Comparison of ENCODE assay signal across 11 cellular contexts in genomic region chr16:89155851-89156739, GRCh38. TPM values are rescaled to one million over a fixed set of nuclear protein-coding genes. Genes with fewer than 3 reads are reported as not detected.
A peak's percentile ranks its signal among the peaks of the same experiment; 100 is the strongest.
DNase-seq lines count a peak whose midpoint lies in the region; ATAC-seq and TF ChIP-seq lines count a peak whose summit lies in the region.
"Had no signal": no experiment of that assay in that cellular context is flagged by ENCODE, and none has a peak within 500 bp of the region (broad histone marks: within the 10 kb centered on the region; RNA-seq: fewer than 3 reads in every experiment).

No MANE protein-coding gene starts in this region.

- H3K27me3 Mint-ChIP-seq in naive thymus-derived CD4-positive, alpha-beta T cell = no peaks in the 10 kb centered on the region
- H3K27me3 Mint-ChIP-seq: activated naive CD8-positive, alpha-beta T cell had no signal

- H3K4me3 Mint-ChIP-seq in naive thymus-derived CD4-positive, alpha-beta T cell = no peak overlapping the region
- H3K4me3 Mint-ChIP-seq: activated naive CD8-positive, alpha-beta T cell had no signal

- no peak overlapping the region for H3K27ac ChIP-seq in HEK293 (ENCODE audit: extremely low read depth, low read depth, low read length)
- no peak overlapping the region for H3K27ac ChIP-seq in naive thymus-derived CD4-positive, alpha-beta T cell (ENCODE audit: low read depth, low read length)

- TF ChIP-seq CTCF in HEK293 (tag by site-specific recombination; IDR thresholded peaks at IDR 0.05) = no peak

- CTCF ChIA-PET in HEK293 (lab: Yijun Ruan, JAX) = interaction anchor here (1.3 kb wide), 2 partner anchors 9 to 12 kb away, joined by 4 to 6 read pairs; no protein-coding TSS in a partner anchor
- CTCF ChIA-PET in naive thymus-derived CD4-positive, alpha-beta T cell (lab: Charles Lee) = interaction anchor here (0.6 to 1.6 kb wide), 3 partner anchors 11 to 36 kb away, joined by 3 to 4 read pairs (median 3); no protein-coding TSS in a partner anchor

- intact Hi-C loops in naive thymus-derived CD4-positive, alpha-beta T cell (cut with micrococcal nuclease) = no loop called here

- H3K4me3 ChIP-seq in HEK293 (ENCODE audit: low read depth, low read length) = no peak overlapping the region
- no peak overlapping the region for H3K4me3 ChIP-seq in naive thymus-derived CD4-positive, alpha-beta T cell (ENCODE audit: low read length)

- peak overlapping the region in 7 of 9 donors; percentile 16 to 72 (median 46) for H3K27ac Mint-ChIP-seq in naive thymus-derived CD4-positive, alpha-beta T cell
- H3K27ac Mint-ChIP-seq: activated naive CD8-positive, alpha-beta T cell had no signal

- no peaks in the 10 kb centered on the region for H3K27me3 ChIP-seq in naive thymus-derived CD4-positive, alpha-beta T cell (ENCODE audit: control insufficient read depth in 2 of 2, insufficient read depth in 2 of 2, low read length in 2 of 2)

- no peaks in the 10 kb centered on the region for H3K4me1 ChIP-seq in HEK293 (ENCODE audit: control insufficient read depth, insufficient read depth, low read length)
- H3K4me1 ChIP-seq in naive thymus-derived CD4-positive, alpha-beta T cell (ENCODE audit: control insufficient read depth in 2 of 2, insufficient read depth in 2 of 2, low read length in 2 of 2) = no peaks in the 10 kb centered on the region

- DNase-seq in AG20443 (ENCODE audit: low spot score) (peak; percentile 33), epidermal melanocyte (ENCODE audit: insufficient read length, low spot score) (peak; percentile 40), NCI-H2227 treated with DMSO at 0.1 percent for 48 hours (lab: John Stamatoyannopoulos, UW) (no peak)
- DNase-seq in naive thymus-derived CD4-positive, alpha-beta T cell = no peak
- DNase-seq: RPMI8226 had no signal

- no peak for ATAC-seq in naive thymus-derived CD4-positive, alpha-beta T cell
- ATAC-seq in HG03095 (IDR thresholded peaks at IDR 0.05; ENCODE audit: unreplicated experiment) = no peak
- ATAC-seq in HG03521 (IDR thresholded peaks at IDR 0.05; ENCODE audit: unreplicated experiment) = no peak
- no peak for ATAC-seq in GM19452 (IDR thresholded peaks at IDR 0.05; ENCODE audit: unreplicated experiment)

- H3K36me3 Mint-ChIP-seq in naive thymus-derived CD4-positive, alpha-beta T cell = peaks cover 0 to 12% (median 2%) of the 10 kb centered on the region in 5 donors
- H3K36me3 Mint-ChIP-seq: activated naive CD8-positive, alpha-beta T cell had no signal

- peaks cover 0 to 12% (median 8%) of the 10 kb centered on the region in 7 donors for H3K4me1 Mint-ChIP-seq in naive thymus-derived CD4-positive, alpha-beta T cell

- peaks cover 0 to 6% of the 10 kb centered on the region in 2 experiments; a peak in 2 of 3 replicates for H3K36me3 ChIP-seq in HEK293 (ENCODE audit: control insufficient read depth in 2 of 2, insufficient read depth in 1 of 2, low read length in 2 of 2)
- peaks cover 0 to 3% (median 0%) of the 10 kb centered on the region in 3 experiments for H3K36me3 ChIP-seq in naive thymus-derived CD4-positive, alpha-beta T cell (ENCODE audit: control insufficient read depth in 2 of 3, insufficient read depth in 3 of 3, low read length in 3 of 3)

- H3K9me3 Mint-ChIP-seq in naive thymus-derived CD4-positive, alpha-beta T cell = peaks cover 0 to 10% (median 0%) of the 10 kb centered on the region in 11 donors

- POLR2A ChIA-PET in HEK293 (lab: Yijun Ruan, JAX) = interaction anchor here (1.0 kb wide), 1 partner anchor 15 kb away, joined by 3 read pairs; the partner anchor contains the start of gene CDH15
- POLR2A ChIA-PET in naive thymus-derived CD4-positive, alpha-beta T cell (lab: Charles Lee) = interaction anchor here (1.1 kb wide), 1 partner anchor 298 kb away, joined by 4 read pairs; no protein-coding TSS in a partner anchor

- no peaks in the 10 kb centered on the region for H3K9me3 ChIP-seq in HEK293 (ENCODE audit: control insufficient read depth, insufficient read depth, low read depth, low read length)
- no peaks in the 10 kb centered on the region for H3K9me3 ChIP-seq in naive thymus-derived CD4-positive, alpha-beta T cell (ENCODE audit: control insufficient read depth in 2 of 3, low read length in 3 of 3)

TF ChIP-seq in HEK293, 187 proteins besides CTCF, POLR2A, EP300 and RAD21:
- TF ChIP-seq, protein P1, sequence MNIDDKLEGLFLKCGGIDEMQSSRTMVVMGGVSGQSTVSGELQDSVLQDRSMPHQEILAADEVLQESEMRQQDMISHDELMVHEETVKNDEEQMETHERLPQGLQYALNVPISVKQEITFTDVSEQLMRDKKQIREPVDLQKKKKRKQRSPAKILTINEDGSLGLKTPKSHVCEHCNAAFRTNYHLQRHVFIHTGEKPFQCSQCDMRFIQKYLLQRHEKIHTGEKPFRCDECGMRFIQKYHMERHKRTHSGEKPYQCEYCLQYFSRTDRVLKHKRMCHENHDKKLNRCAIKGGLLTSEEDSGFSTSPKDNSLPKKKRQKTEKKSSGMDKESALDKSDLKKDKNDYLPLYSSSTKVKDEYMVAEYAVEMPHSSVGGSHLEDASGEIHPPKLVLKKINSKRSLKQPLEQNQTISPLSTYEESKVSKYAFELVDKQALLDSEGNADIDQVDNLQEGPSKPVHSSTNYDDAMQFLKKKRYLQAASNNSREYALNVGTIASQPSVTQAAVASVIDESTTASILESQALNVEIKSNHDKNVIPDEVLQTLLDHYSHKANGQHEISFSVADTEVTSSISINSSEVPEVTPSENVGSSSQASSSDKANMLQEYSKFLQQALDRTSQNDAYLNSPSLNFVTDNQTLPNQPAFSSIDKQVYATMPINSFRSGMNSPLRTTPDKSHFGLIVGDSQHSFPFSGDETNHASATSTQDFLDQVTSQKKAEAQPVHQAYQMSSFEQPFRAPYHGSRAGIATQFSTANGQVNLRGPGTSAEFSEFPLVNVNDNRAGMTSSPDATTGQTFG (tag by site-specific recombination; IDR thresholded peaks at IDR 0.05; ENCODE audit: borderline replicate concordance) = no peak
- TF ChIP-seq HOXC10 (CRISPR knock-in tag; IDR thresholded peaks at IDR 0.05) (no peak), ZNF175 (tag by site-specific recombination; IDR thresholded peaks at IDR 0.05) (no peak), ZIC2 (tag by site-specific recombination; IDR thresholded peaks at IDR 0.05) (peak; percentile 26; the same call in 1 of the 2 replicates), ZNF26 (tag by site-specific recombination; IDR thresholded peaks at IDR 0.05) (no peak), MYNN (tag by site-specific recombination; IDR thresholded peaks at IDR 0.05; ENCODE audit: borderline replicate concordance) (no peak), ZNF629 (tag by site-specific recombination; IDR thresholded peaks at IDR 0.05) (no peak), GLIS1 (tag by site-specific recombination; IDR thresholded peaks at IDR 0.05) (peak; percentile 70), INSM2 (tag by site-specific recombination; IDR thresholded peaks at IDR 0.05) (no peak), HOXA7 (CRISPR knock-in tag; IDR thresholded peaks at IDR 0.05; ENCODE audit: borderline replicate concordance) (no peak), ZNF585B (tag by site-specific recombination; IDR thresholded peaks at IDR 0.05) (no peak), ZSCAN30 (tag by site-specific recombination; IDR thresholded peaks at IDR 0.05) (no peak)
- TF ChIP-seq, protein P2, sequence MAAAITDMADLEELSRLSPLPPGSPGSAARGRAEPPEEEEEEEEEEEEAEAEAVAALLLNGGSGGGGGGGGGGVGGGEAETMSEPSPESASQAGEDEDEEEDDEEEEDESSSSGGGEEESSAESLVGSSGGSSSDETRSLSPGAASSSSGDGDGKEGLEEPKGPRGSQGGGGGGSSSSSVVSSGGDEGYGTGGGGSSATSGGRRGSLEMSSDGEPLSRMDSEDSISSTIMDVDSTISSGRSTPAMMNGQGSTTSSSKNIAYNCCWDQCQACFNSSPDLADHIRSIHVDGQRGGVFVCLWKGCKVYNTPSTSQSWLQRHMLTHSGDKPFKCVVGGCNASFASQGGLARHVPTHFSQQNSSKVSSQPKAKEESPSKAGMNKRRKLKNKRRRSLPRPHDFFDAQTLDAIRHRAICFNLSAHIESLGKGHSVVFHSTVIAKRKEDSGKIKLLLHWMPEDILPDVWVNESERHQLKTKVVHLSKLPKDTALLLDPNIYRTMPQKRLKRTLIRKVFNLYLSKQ (tag by site-specific recombination; IDR thresholded peaks at IDR 0.05; ENCODE audit: borderline replicate concordance) = no peak

RNA-seq across cellular contexts. Expression of gene CDH15, which starts 15.5 kb away (rescaled TPM):
- not detected for total RNA-seq in naive thymus-derived CD4-positive, alpha-beta T cell
- polyA plus RNA-seq in naive thymus-derived CD4-positive, alpha-beta T cell = not detected
- total RNA-seq: dermis blood vessel endothelial cell had no signal

RNA-seq across cellular contexts. Expression of gene SLC22A31, which starts 44.2 kb away (rescaled TPM):
- 1 to 10 TPM; 1.1 to 4.4 (median 2.8) TPM for total RNA-seq in naive thymus-derived CD4-positive, alpha-beta T cell
- under 1 TPM; 0.33 to 0.55 TPM for polyA plus RNA-seq in naive thymus-derived CD4-positive, alpha-beta T cell
- total RNA-seq: dermis blood vessel endothelial cell had no signal

Comparison
In these comparisons a context has a peak if more than half of its experiments do, and no peak if none do; other contexts are left out.
1. DNase-seq: peak in AG20443 (single experiment) and epidermal melanocyte (single experiment); none in naive thymus-derived CD4-positive, alpha-beta T cell (0 of 9) and NCI-H2227 treated with DMSO at 0.1 percent for 48 hours (single experiment).